ENCODE assay signal across 19 cellular contexts in genomic region chr13:88031980-88032562, GRCh38.
DNase-seq lines count a peak whose midpoint lies in the region; ATAC-seq, FAIRE-seq and TF ChIP-seq lines count a peak whose summit lies in the region.
"Had no signal": no experiment of that assay in that cellular context is flagged by ENCODE, and none has a peak within 500 bp of the region (broad histone marks: within the 10 kb centered on the region; RNA-seq: fewer than 3 reads in every experiment).

No MANE protein-coding gene starts in this region.

- H3K9me1 ChIP-seq in endothelial cell of umbilical vein (replicated peaks; ENCODE audit: control insufficient read depth, extremely low read depth, insufficient read depth, low read length), result no peaks in the 10 kb centered on the region

- H2BK120ac ChIP-seq in mesenchymal stem cell (ENCODE audit: low read depth, low read length), result no peak overlapping the region

- H3K23ac ChIP-seq in mesenchymal stem cell (ENCODE audit: low read length in 2 of 2), result no peak overlapping the region

- intact Hi-C loops in endothelial cell of umbilical vein (cut with micrococcal nuclease), result no loop called here

- dilution Hi-C loops in endothelial cell of umbilical vein (cut with MboI; ENCODE audit: extremely low pct_ligation_motif_present, low sequenced_read_pairs), result no loop called here

- no peak for ATAC-seq in GM18870 (IDR thresholded peaks at IDR 0.05; ENCODE audit: unreplicated experiment)
- ATAC-seq: lower lobe of right lung, Right ventricle myocardium inferior had no signal

- no peaks in the 10 kb centered on the region for H4K20me1 ChIP-seq in endothelial cell of umbilical vein (replicated peaks; ENCODE audit: control insufficient read depth, extremely low read depth, insufficient read depth, low read length)

- H3K36me3 ChIP-seq in endothelial cell of umbilical vein (ENCODE audit: control insufficient read depth in 2 of 2, extremely low read depth in 1 of 2, insufficient read depth in 2 of 2, low read length in 2 of 2) (no peaks in the 10 kb centered on the region), mesenchymal stem cell (ENCODE audit: control insufficient read depth in 1 of 2, insufficient read depth in 2 of 2, low read depth in 1 of 2, low read length in 2 of 2) (no peaks in the 10 kb centered on the region)
- H3K36me3 ChIP-seq: colonic mucosa, lower lobe of right lung, sigmoid colon had no signal

- H3K14ac ChIP-seq in mesenchymal stem cell (ENCODE audit: low read length in 2 of 2), result no peak overlapping the region

- no TSS peak for BruUV-seq in endothelial cell of umbilical vein (replicated peaks; lab: Mats Ljungman, UMichigan)

- H4K8ac ChIP-seq in mesenchymal stem cell (ENCODE audit: low read length), result no peak overlapping the region

- no peaks in the 10 kb centered on the region for H3K27me3 ChIP-seq in endothelial cell of umbilical vein (ENCODE audit: control insufficient read depth in 2 of 2, insufficient read depth in 2 of 2, low read length in 2 of 2)
- no peaks in the 10 kb centered on the region for H3K27me3 ChIP-seq in mesenchymal stem cell (ENCODE audit: control insufficient read depth in 1 of 2, insufficient read depth in 1 of 2, low read length in 2 of 2)
- H3K27me3 ChIP-seq: colonic mucosa, sigmoid colon had no signal

- no peak overlapping the region for H2BK12ac ChIP-seq in mesenchymal stem cell (ENCODE audit: low read length in 2 of 2)

- H3K4me1 ChIP-seq in endothelial cell of umbilical vein (ENCODE audit: control insufficient read depth, extremely low read depth, insufficient read depth, low read length), result no peaks in the 10 kb centered on the region
- H3K4me1 ChIP-seq in mesenchymal stem cell (ENCODE audit: control insufficient read depth, insufficient read depth, low read depth, low read length), result no peaks in the 10 kb centered on the region
- H3K4me1 ChIP-seq: colonic mucosa, lower lobe of right lung, sigmoid colon had no signal

- no peak overlapping the region for H4K91ac ChIP-seq in mesenchymal stem cell (ENCODE audit: low read length)

- no peak overlapping the region for H2BK5ac ChIP-seq in mesenchymal stem cell (ENCODE audit: low read depth, low read length, poor library complexity, severe bottlenecking)

- H3K4me2 ChIP-seq in endothelial cell of umbilical vein (ENCODE audit: insufficient read depth, low read length) (no peak overlapping the region), mesenchymal stem cell (ENCODE audit: low read length, poor library complexity, severe bottlenecking) (no peak overlapping the region)

- POLR2A ChIA-PET in endothelial cell of umbilical vein (lab: Charles Lee), result no interaction called here

- H3K27ac ChIP-seq in endothelial cell of umbilical vein (ENCODE audit: insufficient read depth, low read depth, low read length) (no peak overlapping the region), mesenchymal stem cell (ENCODE audit: low read length, poor library complexity, severe bottlenecking) (no peak overlapping the region)
- H3K27ac ChIP-seq: colonic mucosa, lower lobe of right lung, sigmoid colon had no signal

- CTCF ChIA-PET in endothelial cell of umbilical vein (lab: Charles Lee), result no interaction called here

- no peak overlapping the region for H3K18ac ChIP-seq in mesenchymal stem cell (ENCODE audit: low read depth in 1 of 2, low read length in 2 of 2)

- no peak for TF ChIP-seq POLR2A in endothelial cell of umbilical vein (IDR thresholded peaks at IDR 0.05; ENCODE audit: low read depth, low read length)

- DNase-seq in GM04503 (ENCODE audit: low read depth) (peak; percentile 31), NCI-H226 (peak; percentile 29), endothelial cell of umbilical vein (ENCODE audit: low read depth, low spot score) (no peak), mesenchymal stem cell (peak; percentile 23), NCI-H1105 (lab: John Stamatoyannopoulos, UW) (no peak), DMS153 (lab: John Stamatoyannopoulos, UW) (no peak)
- DNase-seq in activated CD4-positive, alpha-beta T cell treated with anti-CD3 and anti-CD28 coated beads for 4 hours, result no peak
- DNase-seq: activated CD4-positive, alpha-beta T cell treated with anti-CD3 and anti-CD28 coated beads, Interleukin-2, amount 10 ng/mL, durations not matched to agents 7 days and 5 days; activated gamma-delta T cell treated with Interleukin-2 at 50 U/mL for 16 hours; aorta; colonic mucosa; lower lobe of right lung; NCI-H1694 treated with DMSO at 0.1 percent for 48 hours; NCI-H446 treated with DMSO at 0.1 percent for 48 hours; sigmoid colon; stimulated activated CD4-positive, alpha-beta T cell treated with anti-CD3 and anti-CD28 coated beads, Interleukin-2, amount 100 ng/mL, for 48 hours had no signal

- TF ChIP-seq CTCF in endothelial cell of umbilical vein (IDR thresholded peaks at IDR 0.05; ENCODE audit: extremely low read depth in 1 of 2, insufficient read depth in 1 of 2, low read depth in 1 of 2, low read length in 2 of 2), result no peak

- no peak overlapping the region for H2AK5ac ChIP-seq in mesenchymal stem cell (ENCODE audit: low read length, severe bottlenecking)

- H3K79me1 ChIP-seq in mesenchymal stem cell (replicated peaks; ENCODE audit: low read length, poor library complexity, severe bottlenecking), result no peaks in the 10 kb centered on the region

- no peaks in the 10 kb centered on the region for H3K79me2 ChIP-seq in endothelial cell of umbilical vein (ENCODE audit: control insufficient read depth, insufficient read depth, low read length)

- no peak overlapping the region for H3K4ac ChIP-seq in mesenchymal stem cell (ENCODE audit: low read depth in 1 of 2, low read length in 2 of 2)

- H3K9ac ChIP-seq in endothelial cell of umbilical vein (replicated peaks; ENCODE audit: extremely low read depth, insufficient read depth, low read length), result no peak overlapping the region
- H3K9ac ChIP-seq in mesenchymal stem cell (ENCODE audit: low read length), result no peak overlapping the region

- no peaks in the 10 kb centered on the region for H3K9me3 ChIP-seq in endothelial cell of umbilical vein (replicated peaks; ENCODE audit: control insufficient read depth, insufficient read depth, low read length)
- no peaks in the 10 kb centered on the region for H3K9me3 ChIP-seq in mesenchymal stem cell (ENCODE audit: control insufficient read depth, low read length)
- H3K9me3 ChIP-seq: colonic mucosa, lower lobe of right lung, sigmoid colon had no signal

- H3K4me3 ChIP-seq in endothelial cell of umbilical vein (replicated peaks in 1 of 3; ENCODE audit: insufficient read depth in 1 of 3, low read depth in 1 of 3, low read length in 3 of 3) (no peak overlapping the region), mesenchymal stem cell (ENCODE audit: insufficient read depth in 1 of 2, low read depth in 1 of 2, low read length in 2 of 2) (no peak overlapping the region)
- H3K4me3 ChIP-seq: colonic mucosa, lower lobe of right lung, sigmoid colon had no signal

- no peak overlapping the region for H2BK15ac ChIP-seq in mesenchymal stem cell (ENCODE audit: low read depth, poor library complexity, severe bottlenecking)

- no peak for FAIRE-seq in endothelial cell of umbilical vein (lab: Jason Lieb, UNC)
- FAIRE-seq: endometrium had no signal

- H2AFZ ChIP-seq in endothelial cell of umbilical vein (ENCODE audit: low read depth, low read length) (no peak overlapping the region), mesenchymal stem cell (ENCODE audit: low read depth, low read length) (no peak overlapping the region)

TF ChIP-seq in endothelial cell of umbilical vein, 7 proteins besides CTCF, POLR2A, EP300 and RAD21:
- TF ChIP-seq FOS (IDR thresholded peaks at IDR 0.05; ENCODE audit: borderline replicate concordance, insufficient read depth, low read length) (peak; percentile 31), POLR2AphosphoS5 (IDR thresholded peaks at IDR 0.05; ENCODE audit: insufficient read depth, low read depth, low read length) (no peak), MYC (IDR thresholded peaks at IDR 0.05; ENCODE audit: low read depth, low read length) (no peak), EZH2 (IDR thresholded peaks at IDR 0.05; ENCODE audit: borderline replicate concordance, low read depth, low read length, severe bottlenecking) (no peak), GATA2 (IDR thresholded peaks at IDR 0.05; ENCODE audit: insufficient read depth, insufficient read length, low read depth, low read length) (no peak), JUN (IDR thresholded peaks at IDR 0.05; ENCODE audit: borderline replicate concordance, insufficient read depth, insufficient read length, low read depth) (no peak), MAX (IDR thresholded peaks at IDR 0.05; ENCODE audit: insufficient read depth, insufficient read length) (no peak)

Comparison
In these comparisons a context has a peak if more than half of its experiments do, and no peak if none do; other contexts are left out.
1. DNase-seq: peak in GM04503 (single experiment), NCI-H226 (single experiment) and mesenchymal stem cell (single experiment); none in endothelial cell of umbilical vein (single experiment), activated CD4-positive, alpha-beta T cell treated with anti-CD3 and anti-CD28 coated beads for 4 hours (0 of 2), NCI-H1105 (single experiment) and DMS153 (single experiment).